ENCODE assay signal across 8 cellular contexts in the genomic region with DNA sequence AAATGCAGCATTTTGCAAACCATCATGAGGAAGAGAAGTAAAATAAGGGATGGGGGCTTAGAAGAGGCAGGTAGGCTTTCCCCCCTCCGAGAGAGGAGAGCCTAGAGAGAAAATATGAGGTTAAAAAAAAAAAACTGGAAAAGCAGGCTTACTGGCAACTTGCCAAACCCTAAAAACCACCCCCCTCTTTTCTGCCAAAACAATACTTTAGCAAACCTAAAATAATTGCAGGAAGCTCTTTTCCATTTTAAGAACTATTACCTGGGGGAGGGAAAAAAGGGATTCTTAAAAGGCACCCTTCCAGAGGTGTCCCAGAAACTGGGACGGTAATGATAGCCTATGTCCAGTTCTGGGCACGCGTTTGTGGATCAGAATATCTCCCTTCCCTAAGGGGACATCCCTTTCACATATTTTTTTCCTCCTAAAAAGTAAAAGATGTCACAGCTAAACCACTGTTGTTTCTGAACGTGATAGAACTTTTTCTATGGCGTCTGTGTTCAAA. TPM values are rescaled to one million over a fixed set of nuclear protein-coding genes. Genes with fewer than 3 reads are reported as not detected.
DNase-seq lines count a peak whose midpoint lies in the region; ATAC-seq and TF ChIP-seq lines count a peak whose summit lies in the region.

No MANE protein-coding gene starts in this region.

- ATAC-seq in natural killer cell, result no peak
- ATAC-seq in GM18505 (IDR thresholded peaks at IDR 0.05; ENCODE audit: unreplicated experiment), result no peak

- peak overlapping the region in 1 of 2 donors; percentile 74 for H3K27ac Mint-ChIP-seq in natural killer cell

- H3K9me2 ChIP-seq in Loucy (replicated peaks; ENCODE audit: low read depth, low read length), result no peaks in the 10 kb centered on the region

- H3K9ac ChIP-seq in Loucy (ENCODE audit: low read depth, low read length, poor library complexity, severe bottlenecking), result peak overlapping the region; percentile 61

- no peaks in the 10 kb centered on the region for H3K9me3 ChIP-seq in Loucy (ENCODE audit: insufficient read depth, low read depth, low read length)

- H4K20me1 ChIP-seq in Loucy (ENCODE audit: insufficient read depth, low read length, poor library complexity, severe bottlenecking), result no peaks in the 10 kb centered on the region

- H3K4me1 Mint-ChIP-seq in natural killer cell, result peaks cover 51 to 63% of the 10 kb centered on the region in 2 donors

- DNase-seq in BJ (ENCODE audit: low read depth) (no peak), coronary artery (ENCODE audit: low spot score) (no peak), natural killer cell (no peak), hepatic stellate cell (ENCODE audit: low spot score) (no peak), GM19238 (ENCODE audit: insufficient read length, low spot score) (no peak), NCI-H128 (lab: John Stamatoyannopoulos, UW; ENCODE audit: unreplicated experiment) (no peak)

- no peaks in the 10 kb centered on the region for H3K36me3 ChIP-seq in BJ (ENCODE audit: control insufficient read depth, insufficient read depth, low read length)
- no peaks in the 10 kb centered on the region for H3K36me3 ChIP-seq in Loucy (ENCODE audit: insufficient read depth, low read length)

- H3K36me3 Mint-ChIP-seq in natural killer cell, result no peaks in the 10 kb centered on the region

- POLR2A ChIA-PET in BJ (lab: Charles Lee), result no interaction called here

- peaks cover 5% of the 10 kb centered on the region; the same call in 1 of the 2 replicates for H3F3A ChIP-seq in Loucy (ENCODE audit: low read depth)

- H3K79me2 ChIP-seq in Loucy (ENCODE audit: insufficient read depth, low read length), result no peaks in the 10 kb centered on the region

- intact Hi-C loops in natural killer cell (cut with micrococcal nuclease), result no loop called here

- peaks cover 20% of the 10 kb centered on the region in 2 donors for H3K27me3 Mint-ChIP-seq in natural killer cell (ENCODE audit: low read depth in 2 of 2)

- no peak for TF ChIP-seq POLR2A in GM18505 (IDR thresholded peaks at IDR 0.05; ENCODE audit: borderline replicate concordance, extremely low read depth, insufficient read depth, insufficient read length)

- H3K4me2 ChIP-seq in Loucy (ENCODE audit: low read depth, low read length, poor library complexity, severe bottlenecking), result peak overlapping the region; percentile 69

- peak overlapping the region; percentile 69; the same call in 1 of the 2 replicates for H3K4me3 ChIP-seq in BJ (ENCODE audit: low read depth, low read length)
- H3K4me3 ChIP-seq in Loucy (ENCODE audit: low read length, poor library complexity, severe bottlenecking), result peak overlapping the region; percentile 74
- H3K4me3 ChIP-seq in coronary artery, result peak overlapping the region; percentile 93

- CTCF ChIA-PET in BJ (lab: Yijun Ruan, JAX), result interaction anchor here (0.8 to 0.9 kb wide), 2 partner anchors 30 to 258 kb away, joined by 5 read pairs; no protein-coding TSS in a partner anchor

- peaks cover 35% of the 10 kb centered on the region for H3K4me1 ChIP-seq in Loucy (ENCODE audit: insufficient read depth, low read length, poor library complexity, severe bottlenecking)

- peak overlapping the region; percentile 97 to 98 for H3K27ac ChIP-seq in coronary artery

- H3K27me3 ChIP-seq in BJ (ENCODE audit: control insufficient read depth, insufficient read depth, low read length) (no peaks in the 10 kb centered on the region), Loucy (ENCODE audit: insufficient read depth, low read length, poor library complexity, severe bottlenecking) (no peaks in the 10 kb centered on the region)

- peak overlapping the region; percentile 94 for H2AFZ ChIP-seq in Loucy (ENCODE audit: low read length)

- peak overlapping the region; percentile 82 for H3K4me3 Mint-ChIP-seq in natural killer cell

- H3K9me3 Mint-ChIP-seq in natural killer cell, result no peaks in the 10 kb centered on the region

- TF ChIP-seq CTCF in BJ (IDR thresholded peaks at IDR 0.05; ENCODE audit: insufficient read depth, low read depth, low read length) (no peak), Loucy (conservative IDR thresholded peaks at IDR 0.05; ENCODE audit: low read length) (no peak), coronary artery (IDR thresholded peaks at IDR 0.05) (no peak), natural killer cell (IDR thresholded peaks at IDR 0.05) (no peak)

RNA-seq across cellular contexts. Expression of a gene that starts 1.2 kb away (rescaled TPM):
- 3.5 and 4.5 TPM in 2 replicates for polyA plus RNA-seq in BJ (2011; rRNA removed)
- 9.4 and 17.4 TPM in 2 replicates for polyA minus RNA-seq in BJ (2011; rRNA and poly(A)+ RNA removed)
- 1 to 10 TPM; 3.5 to 6.5 (median 3.6) TPM for total RNA-seq in natural killer cell
